Comparison of ENCODE assay signal across 10 cellular contexts in the genomic region with DNA sequence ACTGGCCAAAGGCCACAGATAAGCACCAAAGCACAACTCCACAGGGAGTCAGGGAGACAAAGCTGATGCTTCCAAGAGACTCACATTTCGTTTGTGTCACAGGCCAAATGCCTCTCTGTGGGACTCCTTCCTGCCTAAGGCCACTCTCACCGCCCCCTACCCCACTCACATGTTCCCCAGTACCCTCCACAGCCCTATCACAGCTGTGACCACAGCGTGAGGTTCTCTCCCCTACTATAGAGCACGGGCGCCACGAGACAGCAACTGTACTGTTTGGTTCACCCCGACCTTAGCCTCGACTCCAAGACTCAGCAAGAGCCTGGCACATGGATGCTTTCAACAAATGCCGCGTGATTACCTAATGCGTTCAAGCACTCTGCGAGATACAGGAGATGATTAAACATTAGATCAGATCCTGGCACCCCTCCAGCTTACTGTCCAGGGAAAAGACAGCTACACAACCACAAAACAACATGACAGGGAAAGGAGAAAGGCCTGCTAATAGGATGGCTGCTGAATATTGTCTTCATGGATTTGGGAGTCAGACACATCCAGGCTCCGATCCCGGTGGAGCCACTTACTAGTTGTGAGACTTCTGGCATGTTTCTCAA.
A peak's percentile ranks its signal among the peaks of the same experiment; 100 is the strongest.
DNase-seq lines count a peak whose midpoint lies in the region; ATAC-seq lines count a peak whose summit lies in the region.
"Had no signal": no experiment of that assay in that cellular context is flagged by ENCODE, and none has a peak within 500 bp of the region (broad histone marks: within the 10 kb centered on the region; RNA-seq: fewer than 3 reads in every experiment).

No MANE protein-coding gene starts in this region.

- ATAC-seq in stimulated activated naive CD8-positive, alpha-beta T cell treated with anti-CD3 and anti-CD28 coated beads, Interleukin-15, amount 100 ng/mL, for 72 hours: no peak
- no peak for ATAC-seq in stimulated activated memory B cell treated with anti-CD40 and anti-IgM and Interleukin-4, amounts not matched to agents 10 μg/mL and 1 μg/mL and 100 μg/mL, for 72 hours

- H3K9me3 Mint-ChIP-seq in stimulated activated naive CD8-positive, alpha-beta T cell treated with anti-CD3 and anti-CD28 coated beads, Interleukin-15, amount 100 ng/mL, for 72 hours: peaks cover 0 to 8% of the 10 kb centered on the region in 2 donors
- H3K9me3 Mint-ChIP-seq in stimulated activated memory B cell treated with anti-CD40 and anti-IgM and Interleukin-4, amounts not matched to agents 10 μg/mL and 1 μg/mL and 100 μg/mL, for 72 hours: peaks cover 6% of the 10 kb centered on the region

- H3K27ac Mint-ChIP-seq in stimulated activated naive CD8-positive, alpha-beta T cell treated with anti-CD3 and anti-CD28 coated beads, Interleukin-15, amount 100 ng/mL, for 72 hours: no peak overlapping the region
- H3K27ac Mint-ChIP-seq in stimulated activated memory B cell treated with anti-CD40 and anti-IgM and Interleukin-4, amounts not matched to agents 10 μg/mL and 1 μg/mL and 100 μg/mL, for 72 hours: no peak overlapping the region

- H3K27me3 Mint-ChIP-seq in stimulated activated naive CD8-positive, alpha-beta T cell treated with anti-CD3 and anti-CD28 coated beads, Interleukin-15, amount 100 ng/mL, for 72 hours: no peaks in the 10 kb centered on the region
- H3K27me3 Mint-ChIP-seq in stimulated activated memory B cell treated with anti-CD40 and anti-IgM and Interleukin-4, amounts not matched to agents 10 μg/mL and 1 μg/mL and 100 μg/mL, for 72 hours: no peaks in the 10 kb centered on the region

- no peaks in the 10 kb centered on the region for H3K36me3 Mint-ChIP-seq in stimulated activated memory B cell treated with anti-CD40 and anti-IgM and Interleukin-4, amounts not matched to agents 10 μg/mL and 1 μg/mL and 100 μg/mL, for 72 hours

- H3K27ac ChIP-seq in epithelial cell of prostate: peak overlapping the region; percentile 22
- H3K27ac ChIP-seq: KMS-11, thoracic aorta had no signal

- peak; percentile 38 for DNase-seq in GOT3 (lab: John Stamatoyannopoulos, UW)
- peak; percentile 50 for DNase-seq in NCI-H510A treated with DMSO at 0.1 percent for 48 hours (lab: John Stamatoyannopoulos, UW)
- DNase-seq in epithelial cell of prostate (ENCODE audit: low read depth, low spot score): peak; percentile 87
- peak; percentile 73 for DNase-seq in pulmonary artery endothelial cell (ENCODE audit: low read depth, low spot score)
- DNase-seq in stimulated activated naive CD8-positive, alpha-beta T cell treated with anti-CD3 and anti-CD28 coated beads, Interleukin-15, amount 100 ng/mL, for 72 hours: no peak
- no peak for DNase-seq in T-helper 1 cell
- no peak for DNase-seq in activated naive CD4-positive, alpha-beta T cell treated with anti-CD3 and anti-CD28 coated beads, Interleukin-2, amount 50 U/mL, for 16 hours

- H3K4me1 Mint-ChIP-seq in stimulated activated naive CD8-positive, alpha-beta T cell treated with anti-CD3 and anti-CD28 coated beads, Interleukin-15, amount 100 ng/mL, for 72 hours: no peaks in the 10 kb centered on the region
- peaks cover 27% of the 10 kb centered on the region for H3K4me1 Mint-ChIP-seq in stimulated activated memory B cell treated with anti-CD40 and anti-IgM and Interleukin-4, amounts not matched to agents 10 μg/mL and 1 μg/mL and 100 μg/mL, for 72 hours

- H3K4me3 Mint-ChIP-seq in stimulated activated naive CD8-positive, alpha-beta T cell treated with anti-CD3 and anti-CD28 coated beads, Interleukin-15, amount 100 ng/mL, for 72 hours: no peak overlapping the region
- H3K4me3 Mint-ChIP-seq in stimulated activated memory B cell treated with anti-CD40 and anti-IgM and Interleukin-4, amounts not matched to agents 10 μg/mL and 1 μg/mL and 100 μg/mL, for 72 hours: no peak overlapping the region

Comparison
In these comparisons a context has a peak if more than half of its experiments do, and no peak if none do; other contexts are left out.
1. DNase-seq: peak in GOT3 (single experiment), NCI-H510A treated with DMSO at 0.1 percent for 48 hours (single experiment), epithelial cell of prostate (single experiment) and pulmonary artery endothelial cell (single experiment); none in stimulated activated naive CD8-positive, alpha-beta T cell treated with anti-CD3 and anti-CD28 coated beads, Interleukin-15, amount 100 ng/mL, for 72 hours (0 of 2), T-helper 1 cell (0 of 5) and activated naive CD4-positive, alpha-beta T cell treated with anti-CD3 and anti-CD28 coated beads, Interleukin-2, amount 50 U/mL, for 16 hours (single experiment).